In genomic region chrX:97629597-97629985, GRCh38 we compare ENCODE assay signal across 1 cellular context.
TF ChIP-seq lines count a peak whose summit lies in the region.

No MANE protein-coding gene starts in this region.

TF ChIP-seq in A549, 52 proteins besides CTCF, POLR2A, EP300 and RAD21 (continued from another document):
- TF ChIP-seq NPAS2 (CRISPR knock-in tag; IDR thresholded peaks at IDR 0.05; ENCODE audit: borderline replicate concordance): no peak
